1 cellular context compared by ENCODE assay signal in the genomic region with DNA sequence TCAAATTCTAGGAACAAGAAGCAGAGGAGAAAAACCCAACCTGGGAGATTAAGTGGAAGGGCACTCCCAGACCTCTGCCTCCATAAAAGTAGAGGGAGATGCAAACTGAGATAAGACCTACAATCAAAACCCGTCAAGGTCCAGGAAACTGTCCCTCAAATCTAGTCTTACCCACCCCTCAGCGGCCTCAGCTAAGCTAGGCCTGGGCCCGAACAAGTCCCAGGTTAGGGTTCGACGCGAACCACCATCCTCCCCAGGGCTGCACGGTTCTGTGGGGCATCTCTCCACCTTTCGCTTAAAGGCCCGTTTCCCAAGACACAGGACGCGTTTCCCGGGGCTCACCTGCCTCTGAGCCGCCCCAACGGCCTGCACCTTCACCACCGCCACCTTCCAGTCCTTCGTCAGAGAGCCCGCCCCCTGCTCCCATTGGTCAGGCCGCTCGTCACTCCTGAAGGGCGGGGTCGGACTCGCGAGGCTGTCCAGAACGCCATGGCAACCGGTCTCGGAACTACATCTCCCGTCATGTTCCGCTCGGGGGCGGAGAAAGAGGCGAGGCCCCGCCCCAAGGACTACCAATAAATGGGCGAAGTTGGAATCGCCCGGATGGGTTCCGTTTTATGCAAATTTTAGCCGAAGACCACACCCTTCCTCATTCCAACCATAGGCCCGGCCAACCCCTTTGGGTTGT.
TF ChIP-seq lines count a peak whose summit lies in the region.

Gene CRYZL1, minus strand, starts transcription at position 403 of the 688 bp plus-strand sequence. CDS start 10,190 bp downstream, outside the sequence.

TF ChIP-seq in WTC11, 78 proteins besides CTCF, POLR2A, EP300 and RAD21 (continued from another document):
- TF ChIP-seq ARID4B (CRISPR knock-in tag; IDR thresholded peaks at IDR 0.05; ENCODE audit: borderline replicate concordance) (no peak), KAT7 (CRISPR knock-in tag; IDR thresholded peaks at IDR 0.05; ENCODE audit: borderline replicate concordance) (0 out of 2 replicates have a peak, but pooled peaks have one; percentile 53), MAX (CRISPR knock-in tag; IDR thresholded peaks at IDR 0.05) (peak; percentile 53; the same call in 1 of the 2 replicates), FOXP1 (CRISPR knock-in tag; IDR thresholded peaks at IDR 0.05; ENCODE audit: borderline replicate concordance) (peak; percentile 43; the same call in 1 of the 2 replicates), ZNF416 (CRISPR knock-in tag; IDR thresholded peaks at IDR 0.05) (0 out of 2 replicates have a peak, but pooled peaks have one; percentile 38), ETV6 (CRISPR knock-in tag; IDR thresholded peaks at IDR 0.05) (no peak), NFYB (CRISPR knock-in tag; conservative IDR thresholded peaks at IDR 0.05; ENCODE audit: low read depth) (peak; percentile 94), OVOL2 (CRISPR knock-in tag; IDR thresholded peaks at IDR 0.05; ENCODE audit: borderline replicate concordance) (no peak), ZNF396 (CRISPR knock-in tag; IDR thresholded peaks at IDR 0.05; ENCODE audit: borderline replicate concordance) (no peak), MYBL2 (CRISPR knock-in tag; IDR thresholded peaks at IDR 0.05) (no peak), ATF2 (CRISPR knock-in tag; IDR thresholded peaks at IDR 0.05; ENCODE audit: borderline replicate concordance, low read depth) (no peak), ZNF423 (CRISPR knock-in tag; IDR thresholded peaks at IDR 0.05) (no peak), GABPB1 (CRISPR knock-in tag; IDR thresholded peaks at IDR 0.05) (peak; percentile 66)
- TF ChIP-seq, protein P1, sequence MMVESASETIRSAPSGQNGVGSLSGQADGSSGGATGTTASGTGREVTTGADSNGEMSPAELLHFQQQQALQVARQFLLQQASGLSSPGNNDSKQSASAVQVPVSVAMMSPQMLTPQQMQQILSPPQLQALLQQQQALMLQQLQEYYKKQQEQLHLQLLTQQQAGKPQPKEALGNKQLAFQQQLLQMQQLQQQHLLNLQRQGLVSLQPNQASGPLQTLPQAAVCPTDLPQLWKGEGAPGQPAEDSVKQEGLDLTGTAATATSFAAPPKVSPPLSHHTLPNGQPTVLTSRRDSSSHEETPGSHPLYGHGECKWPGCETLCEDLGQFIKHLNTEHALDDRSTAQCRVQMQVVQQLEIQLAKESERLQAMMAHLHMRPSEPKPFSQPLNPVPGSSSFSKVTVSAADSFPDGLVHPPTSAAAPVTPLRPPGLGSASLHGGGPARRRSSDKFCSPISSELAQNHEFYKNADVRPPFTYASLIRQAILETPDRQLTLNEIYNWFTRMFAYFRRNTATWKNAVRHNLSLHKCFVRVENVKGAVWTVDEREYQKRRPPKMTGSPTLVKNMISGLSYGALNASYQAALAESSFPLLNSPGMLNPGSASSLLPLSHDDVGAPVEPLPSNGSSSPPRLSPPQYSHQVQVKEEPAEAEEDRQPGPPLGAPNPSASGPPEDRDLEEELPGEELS (CRISPR knock-in tag; IDR thresholded peaks at IDR 0.05): peak; percentile 79; the same call in 1 of the 2 replicates
- TF ChIP-seq, protein P2, sequence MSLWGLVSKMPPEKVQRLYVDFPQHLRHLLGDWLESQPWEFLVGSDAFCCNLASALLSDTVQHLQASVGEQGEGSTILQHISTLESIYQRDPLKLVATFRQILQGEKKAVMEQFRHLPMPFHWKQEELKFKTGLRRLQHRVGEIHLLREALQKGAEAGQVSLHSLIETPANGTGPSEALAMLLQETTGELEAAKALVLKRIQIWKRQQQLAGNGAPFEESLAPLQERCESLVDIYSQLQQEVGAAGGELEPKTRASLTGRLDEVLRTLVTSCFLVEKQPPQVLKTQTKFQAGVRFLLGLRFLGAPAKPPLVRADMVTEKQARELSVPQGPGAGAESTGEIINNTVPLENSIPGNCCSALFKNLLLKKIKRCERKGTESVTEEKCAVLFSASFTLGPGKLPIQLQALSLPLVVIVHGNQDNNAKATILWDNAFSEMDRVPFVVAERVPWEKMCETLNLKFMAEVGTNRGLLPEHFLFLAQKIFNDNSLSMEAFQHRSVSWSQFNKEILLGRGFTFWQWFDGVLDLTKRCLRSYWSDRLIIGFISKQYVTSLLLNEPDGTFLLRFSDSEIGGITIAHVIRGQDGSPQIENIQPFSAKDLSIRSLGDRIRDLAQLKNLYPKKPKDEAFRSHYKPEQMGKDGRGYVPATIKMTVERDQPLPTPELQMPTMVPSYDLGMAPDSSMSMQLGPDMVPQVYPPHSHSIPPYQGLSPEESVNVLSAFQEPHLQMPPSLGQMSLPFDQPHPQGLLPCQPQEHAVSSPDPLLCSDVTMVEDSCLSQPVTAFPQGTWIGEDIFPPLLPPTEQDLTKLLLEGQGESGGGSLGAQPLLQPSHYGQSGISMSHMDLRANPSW (CRISPR knock-in tag; conservative IDR thresholded peaks at IDR 0.05; ENCODE audit: low read depth): no peak
